8 cellular contexts compared by ENCODE assay signal in the genomic region with DNA sequence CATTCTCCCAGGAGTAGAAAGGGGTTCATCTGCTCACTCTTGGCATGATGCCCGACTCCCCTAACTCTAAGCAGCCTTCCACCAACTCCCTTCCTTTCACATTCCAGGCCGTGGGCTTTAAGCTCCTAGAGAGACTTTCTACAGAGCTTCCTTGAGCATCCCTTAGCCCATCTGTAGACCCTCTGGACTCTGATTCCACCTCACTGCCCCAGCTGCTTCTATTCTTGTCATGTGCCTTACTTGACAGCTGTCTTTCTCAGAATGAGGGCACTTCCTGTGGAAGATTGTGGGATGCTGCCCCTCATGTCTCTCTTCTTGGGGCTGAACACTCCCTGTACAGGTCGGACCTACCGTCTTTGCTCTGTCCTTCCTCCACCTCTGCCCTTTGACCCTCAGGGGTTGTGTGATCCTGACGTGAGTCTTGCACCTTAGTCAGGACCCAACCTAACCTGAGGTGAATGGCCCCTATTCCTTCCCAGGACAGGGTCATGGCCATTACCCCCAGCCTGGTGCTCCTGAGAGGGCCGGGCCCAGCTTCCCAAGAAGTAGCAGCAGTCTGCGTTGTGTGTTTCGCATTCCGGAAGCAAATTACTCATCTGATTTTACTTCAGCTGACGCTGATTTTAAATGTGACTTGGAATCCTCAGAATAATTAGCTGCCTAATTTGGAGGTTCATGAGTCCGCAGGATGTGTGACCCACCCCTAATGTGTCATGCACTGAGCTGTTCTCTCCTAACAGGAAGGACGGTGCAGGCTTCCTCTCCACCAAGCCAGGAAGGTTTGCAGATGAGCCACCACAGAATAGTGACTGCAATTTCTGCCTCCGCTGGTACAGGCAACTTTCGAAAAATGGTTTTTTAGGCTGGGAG. TPM values are rescaled to one million over a fixed set of nuclear protein-coding genes. Genes with fewer than 3 reads are reported as not detected.
DNase-seq lines count a peak whose midpoint lies in the region; ATAC-seq, FAIRE-seq and TF ChIP-seq lines count a peak whose summit lies in the region.

No MANE protein-coding gene starts in this region.

- H3K4me3 ChIP-seq in gastrocnemius medialis, result no peak overlapping the region

- TF ChIP-seq POLR2A in gastrocnemius medialis (IDR thresholded peaks at IDR 0.05), result peak; percentile 16 to 19

- peak overlapping the region in 2 of 4 donors; percentile 3 to 21 for H3K27ac ChIP-seq in gastrocnemius medialis

- FAIRE-seq in GM19239 (lab: Jason Lieb, UNC), result peak; percentile 31

- no peak for TF ChIP-seq CTCF in gastrocnemius medialis (IDR thresholded peaks at IDR 0.05 in 4 of 5, conservative IDR thresholded peaks at IDR 0.05 in 1 of 5)

- no peaks in the 10 kb centered on the region for H3K36me3 ChIP-seq in gastrocnemius medialis

- intact Hi-C loops in gastrocnemius medialis (cut with DNase I; ENCODE audit: low total_unique reads), result no loop called here

- H3K9me3 ChIP-seq in gastrocnemius medialis, result no peaks in the 10 kb centered on the region

- in situ Hi-C loops in gastrocnemius medialis (cut with MboI; ENCODE audit: low sequenced_read_pairs in 4 of 4), result no loop called here

- H3K4me1 ChIP-seq in gastrocnemius medialis, result peaks cover 3 to 4% of the 10 kb centered on the region in 2 donors

- H3K27me3 ChIP-seq in gastrocnemius medialis, result peaks cover 14 to 26% (median 20%) of the 10 kb centered on the region in 3 donors

- ATAC-seq in gastrocnemius medialis (no peak), GM19455 (IDR thresholded peaks at IDR 0.05; ENCODE audit: unreplicated experiment) (no peak)

- DNase-seq in GM19239 (ENCODE audit: insufficient read length, low spot score), result no peak
- peak; percentile 29 for DNase-seq in UCSD-AML1 (lab: John Stamatoyannopoulos, UW; ENCODE audit: unreplicated experiment)
- peak; percentile 51 for DNase-seq in dedifferentiated amniotic fluid mesenchymal stem cell (ENCODE audit: extremely low spot score)
- no peak for DNase-seq in gastrocnemius medialis
- no peak for DNase-seq in DMS 273 (lab: John Stamatoyannopoulos, UW; ENCODE audit: unreplicated experiment)
- DNase-seq in SHP77 (lab: John Stamatoyannopoulos, UW), result no peak
- DNase-seq in NCI-H1092 (lab: John Stamatoyannopoulos, UW), result no peak

RNA-seq across cellular contexts. Expression of a gene that starts 2.7 kb away (rescaled TPM):
- total RNA-seq in gastrocnemius medialis, result under 1 TPM; 0.24 to 0.51 (median 0.37) TPM

RNA-seq across cellular contexts. Expression of a gene that starts 30.7 kb away (rescaled TPM):
- under 1 TPM in 1 of 4 donors, not detected in 3; 0.05 TPM for total RNA-seq in gastrocnemius medialis

RNA-seq across cellular contexts. Expression of a gene that starts 47.4 kb away (rescaled TPM):
- total RNA-seq in gastrocnemius medialis, result not detected

Comparison
In these comparisons a context has a peak if more than half of its experiments do, and no peak if none do; other contexts are left out.
1. DNase-seq: peak in UCSD-AML1 (single experiment) and dedifferentiated amniotic fluid mesenchymal stem cell (single experiment); none in GM19239 (single experiment), gastrocnemius medialis (0 of 2), DMS 273 (single experiment), SHP77 (0 of 2) and NCI-H1092 (single experiment).